In the genomic region with DNA sequence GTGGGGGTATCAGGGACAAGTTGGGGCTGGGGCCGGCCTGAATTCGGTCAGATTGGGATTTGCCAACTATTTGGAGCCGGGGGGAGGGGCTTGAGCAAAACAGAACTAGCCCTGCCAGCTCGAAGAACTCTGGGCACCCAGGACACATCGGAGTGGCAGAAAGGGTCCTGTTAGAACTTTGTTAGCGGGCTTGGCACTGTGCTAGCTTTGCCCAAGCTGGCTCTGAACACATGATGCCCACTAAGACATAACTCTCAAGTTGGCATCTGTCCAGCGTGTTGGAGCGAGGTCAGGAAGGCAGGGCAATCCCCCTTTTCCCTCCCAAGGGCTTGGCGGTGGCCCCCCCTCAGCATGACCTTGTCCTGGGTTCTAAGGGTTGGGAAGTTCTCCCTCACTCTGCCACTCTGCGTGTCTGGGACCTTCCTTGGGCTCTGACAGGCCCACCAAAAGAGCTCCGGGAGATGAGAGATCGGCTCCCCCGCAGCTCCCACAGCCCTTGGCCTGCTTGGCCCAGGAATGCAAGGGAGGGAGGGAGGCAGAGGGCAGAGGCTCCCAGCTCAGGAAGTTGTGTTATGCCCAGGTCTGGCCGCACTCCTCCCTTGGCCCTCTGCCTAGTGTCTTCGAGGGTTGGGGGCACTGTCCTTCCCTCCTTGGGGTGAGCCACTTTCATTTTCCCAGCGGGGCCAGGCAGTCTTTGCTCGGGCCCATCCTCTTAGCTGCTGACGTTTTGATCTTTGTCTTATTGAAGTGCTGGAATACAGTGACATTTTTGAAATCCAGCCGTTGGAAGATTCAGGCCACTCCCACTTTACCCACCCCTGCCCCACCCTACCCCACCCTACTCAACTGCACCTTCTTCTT, we compare ENCODE assay signal across 8 cellular contexts. TPM values are rescaled to one million over a fixed set of nuclear protein-coding genes. Genes with fewer than 3 reads are reported as not detected.
DNase-seq lines count a peak whose midpoint lies in the region; ATAC-seq and TF ChIP-seq lines count a peak whose summit lies in the region.

No MANE protein-coding gene starts in this region.

- H3K27me3 ChIP-seq in stomach smooth muscle (ENCODE audit: control insufficient read depth in 1 of 2, insufficient read depth in 2 of 2, low read length in 2 of 2), result no peaks in the 10 kb centered on the region

- H3K4me3 ChIP-seq in choroid plexus epithelial cell (ENCODE audit: low read depth, low read length), result peak overlapping the region; percentile 99
- H3K4me3 ChIP-seq in stomach smooth muscle (ENCODE audit: low read length in 2 of 2), result peak overlapping the region; percentile 99 to 100

- DNase-seq in NCI-H345 (lab: John Stamatoyannopoulos, UW), result peak; percentile 63
- no peak for DNase-seq in NCI-H345 treated with DMSO at 0.1 percent for 48 hours (lab: John Stamatoyannopoulos, UW; ENCODE audit: unreplicated experiment)
- peak; percentile 72 for DNase-seq in choroid plexus epithelial cell (ENCODE audit: low read depth)
- DNase-seq in left lobe of liver (ENCODE audit: low spot score), result peak; percentile 80
- no peak for DNase-seq in occipital lobe (lab: John Stamatoyannopoulos, UW)
- DNase-seq in GF-D8 (lab: John Stamatoyannopoulos, UW), result no peak

- peaks cover 61% of the 10 kb centered on the region for H3K4me1 ChIP-seq in stomach smooth muscle (ENCODE audit: control insufficient read depth, insufficient read depth, low read length)

- TF ChIP-seq CTCF in choroid plexus epithelial cell (conservative IDR thresholded peaks at IDR 0.05; ENCODE audit: low read depth, low read length), result no peak

- peak; percentile 54 for ATAC-seq in left lobe of liver

- peak overlapping the region; percentile 99 for H3K27ac ChIP-seq in stomach smooth muscle (ENCODE audit: low read length)

- peak overlapping the region; percentile 97 to 99 for H3K9ac ChIP-seq in stomach smooth muscle (ENCODE audit: low read length in 2 of 2)

- peaks cover 0 to 5% of the 10 kb centered on the region in 2 donors for H3K36me3 ChIP-seq in stomach smooth muscle (ENCODE audit: control insufficient read depth in 2 of 2, insufficient read depth in 2 of 2, low read length in 2 of 2)

- H3K9me3 ChIP-seq in stomach smooth muscle (ENCODE audit: control insufficient read depth in 2 of 2, low read length in 2 of 2), result no peaks in the 10 kb centered on the region

TF ChIP-seq in PFSK-1, 5 proteins besides CTCF, POLR2A, EP300 and RAD21:
- no peak for TF ChIP-seq TAF1 (IDR thresholded peaks at IDR 0.05; ENCODE audit: borderline replicate concordance, insufficient read depth, low read length)
- TF ChIP-seq POLR2AphosphoS5 (IDR thresholded peaks at IDR 0.05; ENCODE audit: low read depth, low read length), result peak; percentile 33; the same call in 1 of the 2 replicates
TF ChIP-seq in PFSK-1: peak in this region for 1.

RNA-seq across cellular contexts. Expression of gene LMNA, which starts 1.2 kb away (rescaled TPM):
- 392 TPM for polyA plus RNA-seq in PFSK-1 (2012; ENCODE audit: insufficient read length, low read depth)
- 120 TPM for total RNA-seq in left lobe of liver
- 18.1 TPM for total RNA-seq in occipital lobe

RNA-seq across cellular contexts. Expression of gene MEX3A, which starts 33.5 kb away (rescaled TPM):
- 25.6 TPM for polyA plus RNA-seq in PFSK-1 (2012; ENCODE audit: insufficient read length, low read depth)
- 1.1 TPM for total RNA-seq in left lobe of liver
- 42.4 TPM for total RNA-seq in occipital lobe

RNA-seq across cellular contexts. Expression of gene SEMA4A, which starts 37.6 kb away (rescaled TPM):
- polyA plus RNA-seq in PFSK-1 (2012; ENCODE audit: insufficient read length, low read depth), result not detected
- 0.88 TPM for total RNA-seq in left lobe of liver
- 13.6 TPM for total RNA-seq in occipital lobe

RNA-seq across cellular contexts. Expression of gene RAB25, which starts 54.8 kb away (rescaled TPM):
- polyA plus RNA-seq in PFSK-1 (2012; ENCODE audit: insufficient read length, low read depth), result not detected
- 1.7 TPM for total RNA-seq in left lobe of liver
- not detected for total RNA-seq in occipital lobe

Comparison
In these comparisons a context has a peak if more than half of its experiments do, and no peak if none do; other contexts are left out.
1. DNase-seq: peak in NCI-H345 (single experiment), choroid plexus epithelial cell (single experiment) and left lobe of liver (single experiment); none in NCI-H345 treated with DMSO at 0.1 percent for 48 hours (single experiment), occipital lobe (single experiment) and GF-D8 (single experiment).
2. RNA of gene MEX3A, which starts 33.5 kb away (total RNA-seq): 42.4 TPM in occipital lobe (single experiment); 1.1 TPM in left lobe of liver (single experiment); every median in the first group is over 10 times any median in the second.